Comparison of ENCODE assay signal across 1 cellular context in the genomic region with DNA sequence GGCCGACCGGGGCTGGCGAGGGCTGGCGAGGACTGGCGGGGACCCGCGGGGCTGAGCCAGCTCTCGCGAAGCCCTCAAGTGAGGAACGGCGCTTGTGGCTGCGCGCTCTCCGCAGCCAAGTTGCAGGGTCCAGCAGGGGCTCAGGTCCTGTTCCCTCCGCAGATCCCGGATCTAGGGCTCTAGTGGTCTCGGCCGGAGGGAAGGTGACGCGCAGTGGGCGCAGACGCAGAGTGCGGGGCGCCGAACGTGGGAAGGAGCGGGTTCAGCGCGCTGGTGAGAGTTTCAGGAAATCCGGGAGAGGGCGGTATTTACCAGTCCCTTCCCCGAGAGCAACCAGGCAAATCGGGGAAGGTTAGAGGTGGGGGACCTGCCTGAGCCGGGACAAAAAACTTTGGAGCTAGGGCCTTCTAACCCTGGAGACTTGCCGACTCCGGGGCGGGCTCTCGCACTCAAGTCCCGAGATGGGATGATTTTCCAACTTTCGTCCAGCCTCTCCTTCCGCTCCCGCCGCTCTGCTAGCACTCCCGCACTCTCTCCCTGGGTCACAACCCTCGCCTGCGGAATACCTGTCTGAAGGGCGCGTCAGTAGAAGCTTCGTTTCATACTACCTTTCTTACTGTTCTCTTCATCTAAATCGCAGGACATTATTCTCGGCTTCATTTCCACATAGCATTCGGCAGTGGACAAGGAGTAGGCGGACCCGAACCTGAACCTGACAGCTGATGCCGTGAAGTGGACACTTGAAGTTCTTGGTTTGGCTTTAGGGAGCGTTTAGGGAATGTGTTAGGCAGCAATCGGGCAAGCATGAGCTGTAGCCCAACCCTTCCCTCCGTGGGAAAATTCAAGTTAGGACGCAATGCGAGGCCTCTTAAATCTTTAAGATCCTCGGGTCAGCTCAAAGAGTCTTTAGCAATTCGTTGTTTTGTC.
A peak's percentile ranks its signal among the peaks of the same experiment; 100 is the strongest.
TF ChIP-seq lines count a peak whose summit lies in the region.

No MANE protein-coding gene starts in this region.

TF ChIP-seq in HepG2, 621 proteins besides CTCF, POLR2A, EP300 and RAD21 (continued from another document and continues in another):
- TF ChIP-seq TMF1 (CRISPR knock-in tag; IDR thresholded peaks at IDR 0.05; ENCODE audit: low read depth) (0 out of 2 replicates have a peak, but pooled peaks have one; percentile 80), REXO4 (CRISPR knock-in tag; IDR thresholded peaks at IDR 0.05; ENCODE audit: borderline replicate concordance) (no peak), TEAD2 (CRISPR knock-in tag; IDR thresholded peaks at IDR 0.05) (no peak), ZNF839 (CRISPR knock-in tag; IDR thresholded peaks at IDR 0.05; ENCODE audit: borderline replicate concordance) (no peak), BHLHE40 (IDR thresholded peaks at IDR 0.05; ENCODE audit: low read length) (no peak), PLRG1 (conservative IDR thresholded peaks at IDR 0.05) (no peak), ZNF333 (CRISPR knock-in tag; IDR thresholded peaks at IDR 0.05; ENCODE audit: borderline replicate concordance) (no peak; the same call in 1 of the 2 replicates), ZNF570 (CRISPR knock-in tag; IDR thresholded peaks at IDR 0.05; ENCODE audit: borderline replicate concordance) (no peak), EEA1 (CRISPR knock-in tag; IDR thresholded peaks at IDR 0.05; ENCODE audit: borderline replicate concordance) (no peak; the same call in 1 of the 2 replicates), ZNF430 (CRISPR knock-in tag; IDR thresholded peaks at IDR 0.05) (no peak), MTF1 (CRISPR knock-in tag; IDR thresholded peaks at IDR 0.05) (no peak), MXD4 (CRISPR knock-in tag; IDR thresholded peaks at IDR 0.05) (peak; percentile 58; the same call in 1 of the 2 replicates), JUND (CRISPR knock-in tag; IDR thresholded peaks at IDR 0.05) (no peak), RBAK (CRISPR knock-in tag; IDR thresholded peaks at IDR 0.05) (no peak), CCDC6 (CRISPR knock-in tag; IDR thresholded peaks at IDR 0.05) (peak; percentile 9; the same call in 1 of the 2 replicates), IRX3 (CRISPR knock-in tag; IDR thresholded peaks at IDR 0.05; ENCODE audit: borderline replicate concordance, low read depth) (no peak), ZNF260 (CRISPR knock-in tag; IDR thresholded peaks at IDR 0.05; ENCODE audit: borderline replicate concordance, low read depth) (0 out of 2 replicates have a peak, but pooled peaks have one; percentile 16), ZNF350 (CRISPR knock-in tag; IDR thresholded peaks at IDR 0.05; ENCODE audit: borderline replicate concordance, low read depth) (peak; percentile 65; the same call in 1 of the 2 replicates), NFYC (CRISPR knock-in tag; IDR thresholded peaks at IDR 0.05) (no peak), PRPF4 (IDR thresholded peaks at IDR 0.05; ENCODE audit: low read depth, low read length, poor library complexity, severe bottlenecking) (no peak), CENPX (CRISPR knock-in tag; IDR thresholded peaks at IDR 0.05) (no peak), CEBPG (CRISPR knock-in tag; IDR thresholded peaks at IDR 0.05) (no peak), ZNF546 (CRISPR knock-in tag; conservative IDR thresholded peaks at IDR 0.05) (no peak; the same call in 1 of the 2 replicates), FOSL2 (CRISPR knock-in tag; IDR thresholded peaks at IDR 0.05) (no peak), ZNF614 (CRISPR knock-in tag; IDR thresholded peaks at IDR 0.05; ENCODE audit: borderline replicate concordance) (no peak), ZBTB38 (CRISPR knock-in tag; IDR thresholded peaks at IDR 0.05) (peak; percentile 16; the same call in 1 of the 2 replicates), RELA (CRISPR knock-in tag; IDR thresholded peaks at IDR 0.05) (no peak), STAG1 (CRISPR knock-in tag; IDR thresholded peaks at IDR 0.05) (peak; percentile 89), ZNF292 (CRISPR knock-in tag; IDR thresholded peaks at IDR 0.05; ENCODE audit: borderline replicate concordance, low read depth) (peak; percentile 61; the same call in 1 of the 2 replicates), ZNF10 (CRISPR knock-in tag; IDR thresholded peaks at IDR 0.05; ENCODE audit: borderline replicate concordance, low read depth) (no peak)
- TF ChIP-seq, protein P1, sequence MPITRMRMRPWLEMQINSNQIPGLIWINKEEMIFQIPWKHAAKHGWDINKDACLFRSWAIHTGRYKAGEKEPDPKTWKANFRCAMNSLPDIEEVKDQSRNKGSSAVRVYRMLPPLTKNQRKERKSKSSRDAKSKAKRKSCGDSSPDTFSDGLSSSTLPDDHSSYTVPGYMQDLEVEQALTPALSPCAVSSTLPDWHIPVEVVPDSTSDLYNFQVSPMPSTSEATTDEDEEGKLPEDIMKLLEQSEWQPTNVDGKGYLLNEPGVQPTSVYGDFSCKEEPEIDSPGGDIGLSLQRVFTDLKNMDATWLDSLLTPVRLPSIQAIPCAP (CRISPR knock-in tag; IDR thresholded peaks at IDR 0.05; ENCODE audit: low read depth): no peak
- TF ChIP-seq, protein P2, sequence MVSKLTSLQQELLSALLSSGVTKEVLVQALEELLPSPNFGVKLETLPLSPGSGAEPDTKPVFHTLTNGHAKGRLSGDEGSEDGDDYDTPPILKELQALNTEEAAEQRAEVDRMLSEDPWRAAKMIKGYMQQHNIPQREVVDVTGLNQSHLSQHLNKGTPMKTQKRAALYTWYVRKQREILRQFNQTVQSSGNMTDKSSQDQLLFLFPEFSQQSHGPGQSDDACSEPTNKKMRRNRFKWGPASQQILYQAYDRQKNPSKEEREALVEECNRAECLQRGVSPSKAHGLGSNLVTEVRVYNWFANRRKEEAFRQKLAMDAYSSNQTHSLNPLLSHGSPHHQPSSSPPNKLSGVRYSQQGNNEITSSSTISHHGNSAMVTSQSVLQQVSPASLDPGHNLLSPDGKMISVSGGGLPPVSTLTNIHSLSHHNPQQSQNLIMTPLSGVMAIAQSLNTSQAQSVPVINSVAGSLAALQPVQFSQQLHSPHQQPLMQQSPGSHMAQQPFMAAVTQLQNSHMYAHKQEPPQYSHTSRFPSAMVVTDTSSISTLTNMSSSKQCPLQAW (CRISPR knock-in tag; IDR thresholded peaks at IDR 0.05): peak; percentile 53; the same call in 1 of the 2 replicates
- TF ChIP-seq, protein P3, sequence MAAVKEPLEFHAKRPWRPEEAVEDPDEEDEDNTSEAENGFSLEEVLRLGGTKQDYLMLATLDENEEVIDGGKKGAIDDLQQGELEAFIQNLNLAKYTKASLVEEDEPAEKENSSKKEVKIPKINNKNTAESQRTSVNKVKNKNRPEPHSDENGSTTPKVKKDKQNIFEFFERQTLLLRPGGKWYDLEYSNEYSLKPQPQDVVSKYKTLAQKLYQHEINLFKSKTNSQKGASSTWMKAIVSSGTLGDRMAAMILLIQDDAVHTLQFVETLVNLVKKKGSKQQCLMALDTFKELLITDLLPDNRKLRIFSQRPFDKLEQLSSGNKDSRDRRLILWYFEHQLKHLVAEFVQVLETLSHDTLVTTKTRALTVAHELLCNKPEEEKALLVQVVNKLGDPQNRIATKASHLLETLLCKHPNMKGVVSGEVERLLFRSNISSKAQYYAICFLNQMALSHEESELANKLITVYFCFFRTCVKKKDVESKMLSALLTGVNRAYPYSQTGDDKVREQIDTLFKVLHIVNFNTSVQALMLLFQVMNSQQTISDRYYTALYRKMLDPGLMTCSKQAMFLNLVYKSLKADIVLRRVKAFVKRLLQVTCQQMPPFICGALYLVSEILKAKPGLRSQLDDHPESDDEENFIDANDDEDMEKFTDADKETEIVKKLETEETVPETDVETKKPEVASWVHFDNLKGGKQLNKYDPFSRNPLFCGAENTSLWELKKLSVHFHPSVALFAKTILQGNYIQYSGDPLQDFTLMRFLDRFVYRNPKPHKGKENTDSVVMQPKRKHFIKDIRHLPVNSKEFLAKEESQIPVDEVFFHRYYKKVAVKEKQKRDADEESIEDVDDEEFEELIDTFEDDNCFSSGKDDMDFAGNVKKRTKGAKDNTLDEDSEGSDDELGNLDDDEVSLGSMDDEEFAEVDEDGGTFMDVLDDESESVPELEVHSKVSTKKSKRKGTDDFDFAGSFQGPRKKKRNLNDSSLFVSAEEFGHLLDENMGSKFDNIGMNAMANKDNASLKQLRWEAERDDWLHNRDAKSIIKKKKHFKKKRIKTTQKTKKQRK (IDR thresholded peaks at IDR 0.05; ENCODE audit: low read length): no peak
- TF ChIP-seq, protein P4, sequence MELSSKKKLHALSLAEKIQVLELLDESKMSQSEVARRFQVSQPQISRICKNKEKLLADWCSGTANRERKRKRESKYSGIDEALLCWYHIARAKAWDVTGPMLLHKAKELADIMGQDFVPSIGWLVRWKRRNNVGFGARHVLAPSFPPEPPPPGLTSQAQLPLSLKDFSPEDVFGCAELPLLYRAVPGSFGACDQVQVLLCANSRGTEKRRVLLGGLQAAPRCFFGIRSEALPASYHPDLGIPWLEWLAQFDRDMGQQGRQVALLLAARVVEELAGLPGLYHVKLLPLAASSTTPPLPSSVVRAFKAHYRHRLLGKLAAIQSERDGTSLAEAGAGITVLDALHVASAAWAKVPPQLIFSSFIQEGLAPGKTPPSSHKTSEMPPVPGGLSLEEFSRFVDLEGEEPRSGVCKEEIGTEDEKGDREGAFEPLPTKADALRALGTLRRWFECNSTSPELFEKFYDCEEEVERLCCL (CRISPR knock-in tag; IDR thresholded peaks at IDR 0.05; ENCODE audit: borderline replicate concordance): no peak
- TF ChIP-seq, protein P5, sequence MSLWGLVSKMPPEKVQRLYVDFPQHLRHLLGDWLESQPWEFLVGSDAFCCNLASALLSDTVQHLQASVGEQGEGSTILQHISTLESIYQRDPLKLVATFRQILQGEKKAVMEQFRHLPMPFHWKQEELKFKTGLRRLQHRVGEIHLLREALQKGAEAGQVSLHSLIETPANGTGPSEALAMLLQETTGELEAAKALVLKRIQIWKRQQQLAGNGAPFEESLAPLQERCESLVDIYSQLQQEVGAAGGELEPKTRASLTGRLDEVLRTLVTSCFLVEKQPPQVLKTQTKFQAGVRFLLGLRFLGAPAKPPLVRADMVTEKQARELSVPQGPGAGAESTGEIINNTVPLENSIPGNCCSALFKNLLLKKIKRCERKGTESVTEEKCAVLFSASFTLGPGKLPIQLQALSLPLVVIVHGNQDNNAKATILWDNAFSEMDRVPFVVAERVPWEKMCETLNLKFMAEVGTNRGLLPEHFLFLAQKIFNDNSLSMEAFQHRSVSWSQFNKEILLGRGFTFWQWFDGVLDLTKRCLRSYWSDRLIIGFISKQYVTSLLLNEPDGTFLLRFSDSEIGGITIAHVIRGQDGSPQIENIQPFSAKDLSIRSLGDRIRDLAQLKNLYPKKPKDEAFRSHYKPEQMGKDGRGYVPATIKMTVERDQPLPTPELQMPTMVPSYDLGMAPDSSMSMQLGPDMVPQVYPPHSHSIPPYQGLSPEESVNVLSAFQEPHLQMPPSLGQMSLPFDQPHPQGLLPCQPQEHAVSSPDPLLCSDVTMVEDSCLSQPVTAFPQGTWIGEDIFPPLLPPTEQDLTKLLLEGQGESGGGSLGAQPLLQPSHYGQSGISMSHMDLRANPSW (CRISPR knock-in tag; IDR thresholded peaks at IDR 0.05; ENCODE audit: borderline replicate concordance): no peak
- TF ChIP-seq, protein P6, sequence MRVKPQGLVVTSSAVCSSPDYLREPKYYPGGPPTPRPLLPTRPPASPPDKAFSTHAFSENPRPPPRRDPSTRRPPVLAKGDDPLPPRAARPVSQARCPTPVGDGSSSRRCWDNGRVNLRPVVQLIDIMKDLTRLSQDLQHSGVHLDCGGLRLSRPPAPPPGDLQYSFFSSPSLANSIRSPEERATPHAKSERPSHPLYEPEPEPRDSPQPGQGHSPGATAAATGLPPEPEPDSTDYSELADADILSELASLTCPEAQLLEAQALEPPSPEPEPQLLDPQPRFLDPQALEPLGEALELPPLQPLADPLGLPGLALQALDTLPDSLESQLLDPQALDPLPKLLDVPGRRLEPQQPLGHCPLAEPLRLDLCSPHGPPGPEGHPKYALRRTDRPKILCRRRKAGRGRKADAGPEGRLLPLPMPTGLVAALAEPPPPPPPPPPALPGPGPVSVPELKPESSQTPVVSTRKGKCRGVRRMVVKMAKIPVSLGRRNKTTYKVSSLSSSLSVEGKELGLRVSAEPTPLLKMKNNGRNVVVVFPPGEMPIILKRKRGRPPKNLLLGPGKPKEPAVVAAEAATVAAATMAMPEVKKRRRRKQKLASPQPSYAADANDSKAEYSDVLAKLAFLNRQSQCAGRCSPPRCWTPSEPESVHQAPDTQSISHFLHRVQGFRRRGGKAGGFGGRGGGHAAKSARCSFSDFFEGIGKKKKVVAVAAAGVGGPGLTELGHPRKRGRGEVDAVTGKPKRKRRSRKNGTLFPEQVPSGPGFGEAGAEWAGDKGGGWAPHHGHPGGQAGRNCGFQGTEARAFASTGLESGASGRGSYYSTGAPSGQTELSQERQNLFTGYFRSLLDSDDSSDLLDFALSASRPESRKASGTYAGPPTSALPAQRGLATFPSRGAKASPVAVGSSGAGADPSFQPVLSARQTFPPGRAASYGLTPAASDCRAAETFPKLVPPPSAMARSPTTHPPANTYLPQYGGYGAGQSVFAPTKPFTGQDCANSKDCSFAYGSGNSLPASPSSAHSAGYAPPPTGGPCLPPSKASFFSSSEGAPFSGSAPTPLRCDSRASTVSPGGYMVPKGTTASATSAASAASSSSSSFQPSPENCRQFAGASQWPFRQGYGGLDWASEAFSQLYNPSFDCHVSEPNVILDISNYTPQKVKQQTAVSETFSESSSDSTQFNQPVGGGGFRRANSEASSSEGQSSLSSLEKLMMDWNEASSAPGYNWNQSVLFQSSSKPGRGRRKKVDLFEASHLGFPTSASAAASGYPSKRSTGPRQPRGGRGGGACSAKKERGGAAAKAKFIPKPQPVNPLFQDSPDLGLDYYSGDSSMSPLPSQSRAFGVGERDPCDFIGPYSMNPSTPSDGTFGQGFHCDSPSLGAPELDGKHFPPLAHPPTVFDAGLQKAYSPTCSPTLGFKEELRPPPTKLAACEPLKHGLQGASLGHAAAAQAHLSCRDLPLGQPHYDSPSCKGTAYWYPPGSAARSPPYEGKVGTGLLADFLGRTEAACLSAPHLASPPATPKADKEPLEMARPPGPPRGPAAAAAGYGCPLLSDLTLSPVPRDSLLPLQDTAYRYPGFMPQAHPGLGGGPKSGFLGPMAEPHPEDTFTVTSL (CRISPR knock-in tag; IDR thresholded peaks at IDR 0.05; ENCODE audit: borderline replicate concordance): no peak
- TF ChIP-seq, protein P7, sequence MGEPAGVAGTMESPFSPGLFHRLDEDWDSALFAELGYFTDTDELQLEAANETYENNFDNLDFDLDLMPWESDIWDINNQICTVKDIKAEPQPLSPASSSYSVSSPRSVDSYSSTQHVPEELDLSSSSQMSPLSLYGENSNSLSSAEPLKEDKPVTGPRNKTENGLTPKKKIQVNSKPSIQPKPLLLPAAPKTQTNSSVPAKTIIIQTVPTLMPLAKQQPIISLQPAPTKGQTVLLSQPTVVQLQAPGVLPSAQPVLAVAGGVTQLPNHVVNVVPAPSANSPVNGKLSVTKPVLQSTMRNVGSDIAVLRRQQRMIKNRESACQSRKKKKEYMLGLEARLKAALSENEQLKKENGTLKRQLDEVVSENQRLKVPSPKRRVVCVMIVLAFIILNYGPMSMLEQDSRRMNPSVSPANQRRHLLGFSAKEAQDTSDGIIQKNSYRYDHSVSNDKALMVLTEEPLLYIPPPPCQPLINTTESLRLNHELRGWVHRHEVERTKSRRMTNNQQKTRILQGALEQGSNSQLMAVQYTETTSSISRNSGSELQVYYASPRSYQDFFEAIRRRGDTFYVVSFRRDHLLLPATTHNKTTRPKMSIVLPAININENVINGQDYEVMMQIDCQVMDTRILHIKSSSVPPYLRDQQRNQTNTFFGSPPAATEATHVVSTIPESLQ (CRISPR knock-in tag; conservative IDR thresholded peaks at IDR 0.05): no peak
